In the genomic region with DNA sequence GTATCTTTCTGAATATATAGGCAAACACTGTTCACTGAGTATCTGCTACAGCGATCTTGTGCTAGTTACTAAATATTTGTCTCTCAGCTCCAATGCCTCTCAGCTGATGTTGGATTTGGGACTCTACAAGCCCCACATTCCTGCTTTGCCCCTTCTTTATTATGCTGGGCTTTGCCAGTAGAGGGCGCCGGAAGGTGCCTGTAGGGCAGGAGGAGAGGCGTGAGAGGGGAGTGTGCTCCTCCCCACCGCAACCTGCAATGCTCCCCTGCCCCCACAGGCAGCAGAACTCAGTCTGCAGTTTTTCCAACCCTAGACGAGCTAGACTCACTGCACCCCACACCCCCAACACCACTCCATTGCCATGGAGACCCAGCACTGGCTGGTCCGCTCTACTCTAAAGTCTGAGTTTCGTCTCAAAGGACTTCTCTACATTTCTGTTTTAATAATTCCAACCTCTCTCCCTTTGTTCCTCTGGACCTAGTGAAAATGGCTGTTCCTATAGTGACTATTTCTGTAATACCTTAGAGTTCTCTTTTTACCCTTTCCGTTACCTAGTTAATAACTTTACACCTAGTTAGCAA, we compare ENCODE assay signal across 8 cellular contexts.
DNase-seq lines count a peak whose midpoint lies in the region; ATAC-seq and TF ChIP-seq lines count a peak whose summit lies in the region.

No MANE protein-coding gene starts in this region.

- DNase-seq in BE2C (peak; percentile 28), HK-2 (ENCODE audit: unreplicated experiment) (peak; percentile 10), smooth muscle cell (lab: John Stamatoyannopoulos, UW; ENCODE audit: unreplicated experiment) (no peak), DMS114 treated with DMSO at 0.1 percent for 48 hours (lab: John Stamatoyannopoulos, UW; ENCODE audit: unreplicated experiment) (no peak), heart left ventricle (no peak)
- DNase-seq in activated CD4-positive, alpha-beta memory T cell treated with anti-CD3 and anti-CD28 coated beads for 36 hours, result peak; percentile 35

- TF ChIP-seq POLR2A in heart left ventricle (IDR thresholded peaks at IDR 0.05), result no peak

- H3K4me1 Mint-ChIP-seq in activated CD4-positive, alpha-beta memory T cell treated with anti-CD3 and anti-CD28 coated beads for 36 hours (ENCODE audit: low read depth), result no peaks in the 10 kb centered on the region

- no peaks in the 10 kb centered on the region for H3K27me3 ChIP-seq in BE2C
- no peaks in the 10 kb centered on the region for H3K27me3 ChIP-seq in smooth muscle cell (ENCODE audit: low read depth)
- H3K27me3 ChIP-seq in heart left ventricle, result peaks cover 0 to 6% (median 0%) of the 10 kb centered on the region in 9 donors

- H3K27me3 Mint-ChIP-seq in activated CD4-positive, alpha-beta memory T cell treated with anti-CD3 and anti-CD28 coated beads for 36 hours, result no peaks in the 10 kb centered on the region

- H3K27ac Mint-ChIP-seq in activated CD4-positive, alpha-beta memory T cell treated with anti-CD3 and anti-CD28 coated beads for 36 hours, result no peak overlapping the region

- H3K79me2 ChIP-seq in smooth muscle cell (ENCODE audit: low read depth), result no peaks in the 10 kb centered on the region

- no peak overlapping the region for H3K4me3 Mint-ChIP-seq in activated CD4-positive, alpha-beta memory T cell treated with anti-CD3 and anti-CD28 coated beads for 36 hours

- H3K9me3 ChIP-seq in BE2C (no peaks in the 10 kb centered on the region), smooth muscle cell (replicated peaks; ENCODE audit: low read depth) (no peaks in the 10 kb centered on the region), heart left ventricle (no peaks in the 10 kb centered on the region)

- no peaks in the 10 kb centered on the region for H3K36me3 Mint-ChIP-seq in activated CD4-positive, alpha-beta memory T cell treated with anti-CD3 and anti-CD28 coated beads for 36 hours

- POLR2A ChIA-PET in activated CD4-positive, alpha-beta memory T cell treated with anti-CD3 and anti-CD28 coated beads for 36 hours (lab: Charles Lee), result no interaction called here

- intact Hi-C loops in activated CD4-positive, alpha-beta memory T cell treated with anti-CD3 and anti-CD28 coated beads for 36 hours (cut with micrococcal nuclease), result no loop called here
- intact Hi-C loops in heart left ventricle (cut with DNase I), result no loop called here

- ATAC-seq in GM19023 (IDR thresholded peaks at IDR 0.05; ENCODE audit: unreplicated experiment) (peak; percentile 70), GM18873 (IDR thresholded peaks at IDR 0.05; ENCODE audit: low FRiP score, unreplicated experiment) (no peak), heart left ventricle (no peak)

- H3K4me3 ChIP-seq in BE2C (ENCODE audit: low read depth, low read length), result no peak overlapping the region
- H3K4me3 ChIP-seq in smooth muscle cell, result no peak overlapping the region
- no peak overlapping the region for H3K4me3 ChIP-seq in heart left ventricle

- no peak overlapping the region for H3K9ac ChIP-seq in smooth muscle cell (ENCODE audit: low read depth)

- CTCF ChIA-PET in activated CD4-positive, alpha-beta memory T cell treated with anti-CD3 and anti-CD28 coated beads for 36 hours (lab: Charles Lee), result no interaction called here

- WGBS in smooth muscle cell (ENCODE audit: low lambda C conversion rate), result 58% methylated on average over 9 of the region's 9 CpGs
- 54 to 64% (median 58%) methylated on average over 9 of the region's 9 CpGs for WGBS in heart left ventricle, 4 donors

- no peak overlapping the region for H3K4me2 ChIP-seq in smooth muscle cell

- H3F3A ChIP-seq in smooth muscle cell (ENCODE audit: low read depth), result no peaks in the 10 kb centered on the region

- H3K36me3 ChIP-seq in BE2C (no peaks in the 10 kb centered on the region), smooth muscle cell (ENCODE audit: low read depth) (no peaks in the 10 kb centered on the region), heart left ventricle (no peaks in the 10 kb centered on the region)

- no peaks in the 10 kb centered on the region for H4K20me1 ChIP-seq in smooth muscle cell (ENCODE audit: low read depth)

- no peak overlapping the region for H2AFZ ChIP-seq in smooth muscle cell (ENCODE audit: low read depth)

- H3K27ac ChIP-seq in smooth muscle cell (ENCODE audit: low read depth), result no peak overlapping the region
- no peak overlapping the region for H3K27ac ChIP-seq in heart left ventricle

- H3K4me1 ChIP-seq in BE2C, result no peaks in the 10 kb centered on the region
- no peaks in the 10 kb centered on the region for H3K4me1 ChIP-seq in smooth muscle cell (ENCODE audit: low read depth)
- no peaks in the 10 kb centered on the region for H3K4me1 ChIP-seq in heart left ventricle

- TF ChIP-seq CTCF in BE2C (IDR thresholded peaks at IDR 0.05; ENCODE audit: low read depth, low read length) (peak; percentile 52), smooth muscle cell (IDR thresholded peaks at IDR 0.05; ENCODE audit: borderline replicate concordance, insufficient read depth, poor library complexity, severe bottlenecking) (peak; percentile 47), heart left ventricle (IDR thresholded peaks at IDR 0.05) (peak in 3 of 12 donors; percentile 9 to 22 (median 9))

- H3K9me3 Mint-ChIP-seq in activated CD4-positive, alpha-beta memory T cell treated with anti-CD3 and anti-CD28 coated beads for 36 hours, result no peaks in the 10 kb centered on the region

Comparison
In these comparisons a context has a peak if more than half of its experiments do, and no peak if none do; other contexts are left out.
1. DNase-seq: peak in BE2C (single experiment), HK-2 (single experiment) and activated CD4-positive, alpha-beta memory T cell treated with anti-CD3 and anti-CD28 coated beads for 36 hours (single experiment); none in smooth muscle cell (single experiment), DMS114 treated with DMSO at 0.1 percent for 48 hours (single experiment) and heart left ventricle (0 of 5).